30 cellular contexts compared by ENCODE assay signal in the genomic region with DNA sequence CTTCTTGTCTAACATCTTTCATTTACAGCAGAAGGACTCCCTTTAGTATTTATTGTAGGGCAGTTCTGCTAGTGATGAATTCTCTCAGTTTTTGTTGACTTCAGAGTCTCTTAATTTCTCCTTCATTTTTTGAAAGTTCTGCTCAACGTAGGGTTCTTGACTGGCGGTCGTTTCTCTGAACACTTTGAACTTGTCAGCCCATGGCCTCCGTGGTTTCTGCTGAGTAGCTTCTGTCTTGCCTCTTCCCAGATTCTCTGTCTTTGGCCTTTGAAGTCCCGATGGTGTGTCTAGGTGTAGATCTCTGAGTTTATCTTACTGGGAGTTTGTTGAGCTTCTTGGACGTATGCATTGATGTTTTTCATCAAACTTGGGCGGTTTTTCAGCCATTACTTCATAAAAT. TPM values are rescaled to one million over a fixed set of nuclear protein-coding genes. Genes with fewer than 3 reads are reported as not detected.
"Had no signal": no experiment of that assay in that cellular context is flagged by ENCODE, and none has a peak within 500 bp of the region (broad histone marks: within the 10 kb centered on the region; RNA-seq: fewer than 3 reads in every experiment).

No MANE protein-coding gene starts in this region.

- H3K27ac Mint-ChIP-seq: mesothelial cell of epicardium; nephron progenitor cell; neural progenitor cell; progenitor cell of endocrine pancreas; stimulated activated naive B cell treated with anti-CD40 and anti-IgM and Interleukin-4, amounts not matched to agents 10 μg/mL and 1 μg/mL and 100 μg/mL, for 72 hours had no signal

- H3K4me1 Mint-ChIP-seq: natural killer cell had no signal

- H3K27me3 Mint-ChIP-seq: naive B cell; progenitor cell of endocrine pancreas; stimulated activated naive B cell treated with anti-CD40 and anti-IgM and Interleukin-4, amounts not matched to agents 10 μg/mL and 1 μg/mL and 100 μg/mL, for 72 hours had no signal

- H3K27me3 ChIP-seq: hepatocyte, neural progenitor cell, neutrophil, right atrium auricular region, right lobe of liver, stomach, testis, thyroid gland, transverse colon, upper lobe of right lung had no signal

- H3K4me2 ChIP-seq: hepatocyte, neural progenitor cell had no signal

- H3K79me2 ChIP-seq: hepatocyte, parathyroid adenoma had no signal

- H3K9ac ChIP-seq: neural progenitor cell, parathyroid adenoma had no signal

- H3K4me3 Mint-ChIP-seq: mesothelial cell of epicardium; natural killer cell; nephron progenitor cell; neural progenitor cell; stimulated activated naive B cell treated with anti-CD40 and anti-IgM and Interleukin-4, amounts not matched to agents 10 μg/mL and 1 μg/mL and 100 μg/mL, for 72 hours had no signal

- H3K36me3 ChIP-seq: neural progenitor cell, right lobe of liver, thyroid gland, transverse colon had no signal

- H3K9me3 ChIP-seq: neutrophil, right atrium auricular region, right lobe of liver, testis, thyroid gland, transverse colon, upper lobe of right lung had no signal

- H3K36me3 Mint-ChIP-seq: natural killer cell had no signal

- H3K27ac ChIP-seq: hepatocyte, left ventricle myocardium inferior, neural progenitor cell, neutrophil, parathyroid adenoma, right atrium auricular region, right lobe of liver, skin epidermis, stomach, testis, thyroid gland, transverse colon, upper lobe of right lung had no signal

- ATAC-seq: natural killer cell; right lobe of liver; stimulated activated naive B cell treated with anti-CD40 and anti-IgM and Interleukin-4, amounts not matched to agents 10 μg/mL and 1 μg/mL and 100 μg/mL, for 72 hours; stimulated activated naive CD8-positive, alpha-beta T cell treated with anti-CD3 and anti-CD28 coated beads, Interleukin-15, Interleukin-2, amounts not matched to agents 100 U/mL and 50 U/mL, for 24 hours; upper lobe of right lung had no signal

- H3K4me1 ChIP-seq: left ventricle myocardium inferior, parathyroid adenoma, right atrium auricular region, right lobe of liver, stomach, testis, thyroid gland, transverse colon, upper lobe of right lung had no signal

- DNase-seq: islet precursor cell; left ventricle myocardium inferior; mesendoderm; naive B cell; natural killer cell; nephron progenitor cell; occipital lobe; right lobe of liver; stimulated activated CD4-positive, alpha-beta T cell treated with anti-CD3 and anti-CD28 coated beads, Interleukin-12 subunit alpha, Interleukin-12 subunit beta, amount 100 ng/mL, for 4 hours; stimulated activated CD4-positive, alpha-beta T cell treated with anti-CD3 and anti-CD28 coated beads, Interleukin-15, amount 100 ng/mL, for 24 hours; stimulated activated CD4-positive, alpha-beta T cell treated with anti-CD3 and anti-CD28 coated beads, Interleukin-2, amount 100 ng/mL, for 24 hours; stimulated activated CD4-positive, alpha-beta T cell treated with anti-CD3 and anti-CD28 coated beads, Interleukin-4, amount 100 ng/mL, for 1 hour; stimulated activated naive B cell treated with anti-CD40 and anti-IgM and Interleukin-4, amounts not matched to agents 10 μg/mL and 1 μg/mL and 100 μg/mL, for 72 hours; stimulated activated naive CD8-positive, alpha-beta T cell treated with anti-CD3 and anti-CD28 coated beads, Interleukin-15, Interleukin-2, amounts not matched to agents 100 U/mL and 50 U/mL, for 24 hours; stomach; testis; thyroid gland; transverse colon; upper lobe of right lung had no signal

- H3K4me3 ChIP-seq: hepatocyte, left ventricle myocardium inferior, lung, neural progenitor cell, right atrium auricular region, right lobe of liver, skin epidermis, stomach, testis, thyroid gland, transverse colon, upper lobe of right lung had no signal

- H2AFZ ChIP-seq: hepatocyte, neural progenitor cell, parathyroid adenoma had no signal

RNA-seq across cellular contexts. Expression of a gene that starts 55.1 kb away (rescaled TPM):
- total RNA-seq: kidney epithelial cell, progenitor cell of endocrine pancreas, pulmonary artery endothelial cell, right atrium auricular region had no signal
